10 cellular contexts compared by ENCODE assay signal in the genomic region with DNA sequence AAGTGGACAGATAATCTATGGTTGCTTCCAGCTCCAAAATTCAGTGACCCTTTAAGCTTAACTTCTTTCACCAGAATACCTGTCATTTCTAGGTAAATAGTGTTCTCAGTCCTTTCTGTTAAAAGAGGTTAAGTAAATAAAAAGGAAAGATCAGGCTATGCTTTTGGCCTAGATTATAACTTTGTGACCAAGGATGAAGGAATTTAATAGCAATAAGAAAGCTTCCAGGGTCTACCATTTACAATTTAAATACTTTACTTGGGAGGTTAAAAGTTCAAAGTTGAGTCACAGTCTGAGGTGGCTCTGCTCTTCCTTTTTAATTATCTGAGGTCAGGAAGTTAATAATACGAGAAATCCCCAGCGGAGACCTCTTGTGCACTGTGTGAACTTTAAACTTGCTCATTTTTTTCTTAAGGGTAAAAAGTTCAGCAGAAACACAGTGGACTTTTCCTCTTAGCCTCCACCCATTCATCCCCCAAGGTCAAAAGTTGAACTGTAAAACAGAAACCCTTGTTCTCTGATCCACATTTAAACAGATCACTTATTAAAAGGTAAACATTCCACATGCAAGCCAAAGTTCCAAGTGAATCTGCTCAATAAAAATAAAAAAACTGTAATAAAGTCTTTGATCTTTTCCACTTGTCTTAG.
DNase-seq lines count a peak whose midpoint lies in the region; ATAC-seq and TF ChIP-seq lines count a peak whose summit lies in the region.
"Had no signal": no experiment of that assay in that cellular context is flagged by ENCODE, and none has a peak within 500 bp of the region (broad histone marks: within the 10 kb centered on the region; RNA-seq: fewer than 3 reads in every experiment).

No MANE protein-coding gene starts in this region.

- no peaks in the 10 kb centered on the region for H3K36me3 ChIP-seq in uterus

- H3K27me3 ChIP-seq in uterus = no peaks in the 10 kb centered on the region

- H3K9me3 ChIP-seq in uterus = no peaks in the 10 kb centered on the region

- peak; percentile 22 for ATAC-seq in Right ventricle myocardium superior (ENCODE audit: poor library complexity)
- no peak for ATAC-seq in activated naive CD4-positive, alpha-beta T cell treated with anti-CD3 and anti-CD28 coated beads, Interleukin-2, amount 50 U/mL, for 72 hours

- H3K4me3 ChIP-seq in fibroblast of the aortic adventitia (ENCODE audit: low read depth, low read length) (no peak overlapping the region), uterus (no peak overlapping the region)

- H3K27ac Mint-ChIP-seq in activated naive CD4-positive, alpha-beta T cell treated with anti-CD3 and anti-CD28 coated beads, Interleukin-2, amount 50 U/mL, for 72 hours = no peak overlapping the region

- H3K27ac ChIP-seq in uterus = peak overlapping the region in 1 of 2 donors; percentile 24

- no peak for TF ChIP-seq CTCF in fibroblast of the aortic adventitia (IDR thresholded peaks at IDR 0.05; ENCODE audit: insufficient read depth, low read length)
- no peak for TF ChIP-seq CTCF in uterus (IDR thresholded peaks at IDR 0.05)

- no peak for TF ChIP-seq POLR2A in uterus (IDR thresholded peaks at IDR 0.05)

- DNase-seq in Right ventricle myocardium superior (no peak), cardiac septum (ENCODE audit: low spot score) (no peak), LHCN-M2 (ENCODE audit: low read depth) (peak; percentile 68), fibroblast of the aortic adventitia (ENCODE audit: low read depth) (peak; percentile 58), uterus (no peak), T-helper 2 cell (no peak), NCI-H2081 (lab: John Stamatoyannopoulos, UW) (no peak)
- no peak for DNase-seq in activated naive CD4-positive, alpha-beta T cell treated with anti-CD3 and anti-CD28 coated beads, Interleukin-2, amount 50 U/mL, for 72 hours (ENCODE audit: low spot score in 2 of 2)
- DNase-seq: activated CD4-positive, alpha-beta T cell treated with anti-CD3 and anti-CD28 coated beads, Interleukin-2, amount 50 U/mL, for 4 hours; posterior cingulate gyrus had no signal

- peaks cover 0 to 5% of the 10 kb centered on the region in 2 donors for H3K9me3 Mint-ChIP-seq in activated naive CD4-positive, alpha-beta T cell treated with anti-CD3 and anti-CD28 coated beads, Interleukin-2, amount 50 U/mL, for 72 hours

- no peaks in the 10 kb centered on the region for H3K4me1 ChIP-seq in uterus

- no peaks in the 10 kb centered on the region for H3K36me3 Mint-ChIP-seq in activated naive CD4-positive, alpha-beta T cell treated with anti-CD3 and anti-CD28 coated beads, Interleukin-2, amount 50 U/mL, for 72 hours

- intact Hi-C loops in Right ventricle myocardium superior (cut with DNase I) (no loop called here), cardiac septum (cut with DNase I) (no loop called here), uterus (cut with DNase I; ENCODE audit: low total_unique reads) (no loop called here)

Comparison
In these comparisons a context has a peak if more than half of its experiments do, and no peak if none do; other contexts are left out.
1. DNase-seq: peak in LHCN-M2 (single experiment) and fibroblast of the aortic adventitia (single experiment); none in Right ventricle myocardium superior (single experiment), cardiac septum (single experiment), activated naive CD4-positive, alpha-beta T cell treated with anti-CD3 and anti-CD28 coated beads, Interleukin-2, amount 50 U/mL, for 72 hours (0 of 2), uterus (0 of 2), T-helper 2 cell (0 of 5) and NCI-H2081 (0 of 2).